In the genomic region with DNA sequence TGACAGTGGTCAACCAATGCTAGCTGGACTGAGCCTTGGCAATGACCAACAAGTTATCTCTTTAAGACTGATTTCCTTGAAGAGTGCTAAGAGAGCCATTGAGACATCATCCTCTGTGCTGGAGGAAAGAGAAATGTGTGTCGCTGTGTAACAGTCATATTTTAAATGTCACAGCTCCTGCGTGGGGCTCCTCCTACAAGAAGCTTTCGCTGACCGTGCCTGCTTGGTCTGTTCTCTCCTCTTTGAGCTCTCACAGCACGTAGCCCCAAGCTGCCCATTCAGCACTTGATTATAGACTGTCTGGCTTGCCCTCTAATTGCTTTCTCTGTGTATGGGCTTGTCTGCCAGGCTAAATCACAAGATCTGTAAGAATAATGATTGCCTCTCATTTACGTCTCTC, we compare ENCODE assay signal across 20 cellular contexts.
DNase-seq lines count a peak whose midpoint lies in the region; TF ChIP-seq lines count a peak whose summit lies in the region.
"Had no signal": no experiment of that assay in that cellular context is flagged by ENCODE, and none has a peak within 500 bp of the region (broad histone marks: within the 10 kb centered on the region; RNA-seq: fewer than 3 reads in every experiment).

No MANE protein-coding gene starts in this region.

- DNase-seq in NCI-H345 (lab: John Stamatoyannopoulos, UW) (peak; percentile 9), NCI-H345 treated with DMSO at 0.1 percent for 48 hours (lab: John Stamatoyannopoulos, UW; ENCODE audit: unreplicated experiment) (no peak), coronary artery (ENCODE audit: low spot score) (peak; percentile 36), neuronal stem cell (ENCODE audit: low spot score) (peak; percentile 40), ureter (ENCODE audit: low spot score) (peak; percentile 18), activated T-cell treated with anti-CD3 and anti-CD28 coated beads for 4 hours (no peak), amniotic stem cell (lab: John Stamatoyannopoulos, UW) (no peak), erythroblast (lab: John Stamatoyannopoulos, UW) (no peak)
- DNase-seq: 8988T; activated CD4-positive, alpha-beta T cell treated with anti-CD3 and anti-CD28 coated beads, Interleukin-2, amount 50 U/mL, for 4 hours; BE2C; mesendoderm; naive thymus-derived CD8-positive, alpha-beta T cell; NCI-H1694; posterior cingulate gyrus; RPMI8226; stimulated activated CD4-positive, alpha-beta T cell treated with anti-CD3 and anti-CD28 coated beads, Interleukin-4, amount 100 ng/mL, for 24 hours had no signal

- H4K8ac ChIP-seq in neuronal stem cell (ENCODE audit: low read depth, low read length): no peak overlapping the region

- no peak overlapping the region for H2BK12ac ChIP-seq in neuronal stem cell (ENCODE audit: low read length)

- H3K4ac ChIP-seq in neuronal stem cell (ENCODE audit: low read length): no peak overlapping the region

- no peak overlapping the region for H3K23ac ChIP-seq in neuronal stem cell (ENCODE audit: low read depth, low read length, poor library complexity)

- no peak overlapping the region for H2AK5ac ChIP-seq in neuronal stem cell (ENCODE audit: low read depth, low read length)

- H3K27me3 ChIP-seq in neuronal stem cell (ENCODE audit: control insufficient read depth in 3 of 3, insufficient read depth in 3 of 3, low read depth in 1 of 3, low read length in 3 of 3): no peaks in the 10 kb centered on the region
- H3K27me3 ChIP-seq: BE2C, cardiac muscle cell had no signal

- H3K9me3 ChIP-seq in neuronal stem cell (replicated peaks in 1 of 2; ENCODE audit: control insufficient read depth in 2 of 2, insufficient read depth in 1 of 2, low read depth in 1 of 2, low read length in 2 of 2): peaks cover 0 to 2% of the 10 kb centered on the region in 2 donors
- H3K9me3 ChIP-seq: BE2C had no signal

- no peaks in the 10 kb centered on the region for H3K79me1 ChIP-seq in neuronal stem cell (ENCODE audit: low read depth, low read length)

- H3K27ac ChIP-seq in coronary artery: no peak overlapping the region
- no peak overlapping the region for H3K27ac ChIP-seq in neuronal stem cell (replicated peaks; ENCODE audit: low read length)
- H3K27ac ChIP-seq: cardiac muscle cell, SK-N-MC, skin epidermis had no signal

- no peak overlapping the region for H2BK5ac ChIP-seq in neuronal stem cell (ENCODE audit: low read length)

- TF ChIP-seq CTCF in coronary artery (IDR thresholded peaks at IDR 0.05): no peak

- TF ChIP-seq POLR2A in erythroblast (IDR thresholded peaks at IDR 0.05; ENCODE audit: low read length): no peak

- H3K4me3 ChIP-seq in coronary artery (no peak overlapping the region), neuronal stem cell (ENCODE audit: low read length in 2 of 2) (no peak overlapping the region)
- H3K4me3 ChIP-seq: cardiac muscle cell, SK-N-MC, skin epidermis had no signal

- no peak overlapping the region for H2BK15ac ChIP-seq in neuronal stem cell (ENCODE audit: low read length)

- H2BK120ac ChIP-seq in neuronal stem cell (ENCODE audit: low read depth, low read length): no peak overlapping the region

- no CpG with 5 or more reads among the region's 6 CpGs for WGBS in neuronal stem cell (ENCODE audit: extremely low coverage in 2 of 2, insufficient read length in 2 of 2, insufficient replicate concordance in 1 of 2), 2 donors

- H2AFZ ChIP-seq in neuronal stem cell (ENCODE audit: low read length): no peak overlapping the region

- no peak overlapping the region for H3K9ac ChIP-seq in neuronal stem cell (ENCODE audit: low read depth, low read length, poor library complexity)

- H3K18ac ChIP-seq in neuronal stem cell (ENCODE audit: low read length): no peak overlapping the region

- no peak overlapping the region for H3K14ac ChIP-seq in neuronal stem cell (ENCODE audit: low read length)

- H4K91ac ChIP-seq in neuronal stem cell (ENCODE audit: low read depth, low read length, poor library complexity): no peak overlapping the region

- peaks cover 0 to 8% of the 10 kb centered on the region in 2 donors for H3K4me1 ChIP-seq in neuronal stem cell (ENCODE audit: control insufficient read depth in 2 of 2, insufficient read depth in 1 of 2, low read depth in 1 of 2, low read length in 2 of 2)
- H3K4me1 ChIP-seq: BE2C had no signal

- no peaks in the 10 kb centered on the region for H3K36me3 ChIP-seq in neuronal stem cell (replicated peaks in 1 of 2; ENCODE audit: control insufficient read depth in 2 of 2, insufficient read depth in 2 of 2, low read length in 2 of 2)
- H3K36me3 ChIP-seq: BE2C, cardiac muscle cell had no signal

- no peak overlapping the region for H3K4me2 ChIP-seq in neuronal stem cell (ENCODE audit: insufficient read depth, low read length, poor library complexity, severe bottlenecking)

Comparison
In these comparisons a context has a peak if more than half of its experiments do, and no peak if none do; other contexts are left out.
1. DNase-seq: peak in NCI-H345 (single experiment), coronary artery (single experiment), neuronal stem cell (single experiment) and ureter (single experiment); none in NCI-H345 treated with DMSO at 0.1 percent for 48 hours (single experiment), activated T-cell treated with anti-CD3 and anti-CD28 coated beads for 4 hours (single experiment), amniotic stem cell (single experiment) and erythroblast (0 of 2).